In the genomic region with DNA sequence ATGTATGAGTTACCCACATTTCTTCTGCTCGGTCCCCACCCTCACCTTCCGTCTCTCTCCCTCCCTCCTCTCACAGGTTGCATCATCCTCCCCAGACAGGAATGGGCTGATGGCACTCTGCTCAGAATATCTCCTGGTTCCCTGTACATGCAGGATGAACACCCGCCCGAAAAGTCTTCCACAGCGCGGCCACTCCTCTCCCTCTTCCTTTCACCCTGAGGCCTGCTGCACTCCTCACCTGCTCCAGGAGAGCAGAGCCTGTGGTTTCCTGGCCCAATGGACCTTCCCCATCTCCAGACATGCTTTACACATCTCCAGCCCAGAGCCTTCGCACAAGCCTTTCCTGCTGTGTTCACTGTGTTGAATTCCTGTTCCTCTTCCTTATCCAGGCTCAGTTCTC, we compare ENCODE assay signal across 36 cellular contexts. TPM values are rescaled to one million over a fixed set of nuclear protein-coding genes. Genes with fewer than 3 reads are reported as not detected.
"Had no signal": no experiment of that assay in that cellular context is flagged by ENCODE, and none has a peak within 500 bp of the region (broad histone marks: within the 10 kb centered on the region; RNA-seq: fewer than 3 reads in every experiment).

No MANE protein-coding gene starts in this region.

- H3K27ac ChIP-seq: adrenal gland, body of pancreas, colonic mucosa, epithelial cell of prostate, esophagus squamous epithelium, gastroesophageal sphincter had no signal

- DNase-seq: activated CD4-positive, alpha-beta memory T cell treated with anti-CD3 and anti-CD28 coated beads for 36 hours; activated CD4-positive, alpha-beta T cell treated with anti-CD3 and anti-CD28 coated beads for 36 hours; activated CD4-positive, alpha-beta T cell treated with anti-CD3 and anti-CD28 coated beads, Interleukin-2, amount 10 ng/mL, durations not matched to agents 24 days and 14 days; activated CD4-positive, CD25-positive, alpha-beta regulatory T cell; activated CD4-positive, CD25-positive, alpha-beta regulatory T cell treated with anti-CD3 and anti-CD28 coated beads, Interleukin-2, amount 50 U/mL, for 72 hours; activated CD8-positive, alpha-beta memory T cell treated with anti-CD3 and anti-CD28 coated beads, Interleukin-2, amount 10 ng/mL, durations not matched to agents 7 days and 5 days; activated CD8-positive, alpha-beta T cell treated with anti-CD3 and anti-CD28 coated beads, Interleukin-2, amount 10 ng/mL, durations not matched to agents 7 days and 5 days; activated effector memory CD4-positive, alpha-beta T cell treated with anti-CD3 and anti-CD28 coated beads, Interleukin-2, amount 50 U/mL, for 16 hours; activated naive CD4-positive, alpha-beta T cell treated with anti-CD3 and anti-CD28 coated beads for 36 hours; activated naive CD8-positive, alpha-beta T cell treated with anti-CD3 and anti-CD28 coated beads for 36 hours; activated naive CD8-positive, alpha-beta T cell treated with anti-CD3 and anti-CD28 coated beads, Interleukin-2, amount 50 U/mL, for 24 hours; activated T-cell treated with anti-CD3 and anti-CD28 coated beads, Interleukin-2, amount 50 U/mL, for 4 hours; amygdala; aorta; body of pancreas; central memory CD4-positive, alpha-beta T cell; cerebellar nuclear complex; colonic mucosa; effector CD8-positive, alpha-beta T cell; esophagus squamous epithelium; foreskin melanocyte; T-helper 2 cell had no signal

- H3K4me3 ChIP-seq: adrenal gland, body of pancreas, colonic mucosa, esophagus squamous epithelium, gastroesophageal sphincter had no signal

- H3K9me3 ChIP-seq: adrenal gland, body of pancreas, colonic mucosa, esophagus squamous epithelium, gastroesophageal sphincter had no signal

- FAIRE-seq: endometrium, endothelial cell of umbilical vein had no signal

- ATAC-seq: activated CD4-positive, alpha-beta T cell treated with anti-CD3 and anti-CD28 coated beads for 36 hours; activated CD8-positive, alpha-beta memory T cell treated with anti-CD3 and anti-CD28 coated beads, Interleukin-2, amount 10 ng/mL, durations not matched to agents 7 days and 5 days; activated CD8-positive, alpha-beta T cell treated with anti-CD3 and anti-CD28 coated beads, Interleukin-2, amount 10 ng/mL, durations not matched to agents 7 days and 5 days; activated naive CD8-positive, alpha-beta T cell treated with anti-CD3 and anti-CD28 coated beads, Interleukin-2, amount 50 U/mL, for 24 hours; activated T-cell treated with anti-CD3 and anti-CD28 coated beads, Interleukin-2, amount 50 U/mL, for 4 hours; body of pancreas; gastroesophageal sphincter had no signal

- H3K4me1 ChIP-seq: adrenal gland, colonic mucosa had no signal

- H3K27me3 ChIP-seq: body of pancreas, colonic mucosa had no signal

- H3K36me3 ChIP-seq: adrenal gland, colonic mucosa, esophagus squamous epithelium, gastroesophageal sphincter had no signal

RNA-seq across cellular contexts. Expression of a gene that starts 40.9 kb away (rescaled TPM):
- total RNA-seq: activated CD4-positive, alpha-beta memory T cell treated with anti-CD3 and anti-CD28 coated beads for 36 hours; activated CD4-positive, alpha-beta T cell treated with anti-CD3 and anti-CD28 coated beads for 36 hours; activated CD4-positive, alpha-beta T cell treated with anti-CD3 and anti-CD28 coated beads, Interleukin-2, amount 10 ng/mL, durations not matched to agents 24 days and 14 days; activated CD8-positive, alpha-beta memory T cell treated with anti-CD3 and anti-CD28 coated beads for 36 hours; activated CD8-positive, alpha-beta memory T cell treated with anti-CD3 and anti-CD28 coated beads, Interleukin-2, amount 10 ng/mL, durations not matched to agents 7 days and 5 days; activated CD8-positive, alpha-beta T cell treated with anti-CD3 and anti-CD28 coated beads, Interleukin-2, amount 10 ng/mL, durations not matched to agents 7 days and 5 days; activated naive CD4-positive, alpha-beta T cell treated with anti-CD3 and anti-CD28 coated beads for 36 hours; activated naive CD8-positive, alpha-beta T cell treated with anti-CD3 and anti-CD28 coated beads for 36 hours; activated T-cell treated with anti-CD3 and anti-CD28 coated beads, Interleukin-2, amount 50 U/mL, for 4 hours; activated T-helper 1 cell treated with anti-CD3 and anti-CD28 coated beads, Interleukin-12 subunit alpha, Interleukin-12 subunit beta, Interleukin-2, Interleukin-4 antibody, amounts not matched to agents 30 ng/mL and 10 ng/mL and 1 ng/mL, durations not matched to agents 14 hours and 24 hours and 36 hours; activated T-helper 2 cell treated with anti-CD3 and anti-CD28 coated beads, Interferon-gamma antibody, Interleukin-2, Interleukin-4, amounts not matched to agents 10 μg/mL and 5 μg/mL and 100 μg/mL, durations not matched to agents 14 hours and 24 hours and 36 hours; adrenal gland; aorta; body of pancreas; colonic mucosa; dermis microvascular lymphatic vessel endothelial cell; endothelial cell of umbilical vein; esophagus squamous epithelium; fibroblast of lung; fibroblast of villous mesenchyme; gastroesophageal sphincter; glomerular endothelial cell; T-helper 1 cell treated with Interleukin-12 subunit alpha and Interleukin-12 subunit beta and Interleukin-4 antibody, amounts not matched to agents 30 ng/mL and 1 ng/mL, for 36 hours had no signal
- polyA plus RNA-seq: adrenal gland, aorta, endothelial cell of umbilical vein, esophagus, fibroblast of lung had no signal
